Comparison of ENCODE assay signal across 9 cellular contexts in the genomic region with DNA sequence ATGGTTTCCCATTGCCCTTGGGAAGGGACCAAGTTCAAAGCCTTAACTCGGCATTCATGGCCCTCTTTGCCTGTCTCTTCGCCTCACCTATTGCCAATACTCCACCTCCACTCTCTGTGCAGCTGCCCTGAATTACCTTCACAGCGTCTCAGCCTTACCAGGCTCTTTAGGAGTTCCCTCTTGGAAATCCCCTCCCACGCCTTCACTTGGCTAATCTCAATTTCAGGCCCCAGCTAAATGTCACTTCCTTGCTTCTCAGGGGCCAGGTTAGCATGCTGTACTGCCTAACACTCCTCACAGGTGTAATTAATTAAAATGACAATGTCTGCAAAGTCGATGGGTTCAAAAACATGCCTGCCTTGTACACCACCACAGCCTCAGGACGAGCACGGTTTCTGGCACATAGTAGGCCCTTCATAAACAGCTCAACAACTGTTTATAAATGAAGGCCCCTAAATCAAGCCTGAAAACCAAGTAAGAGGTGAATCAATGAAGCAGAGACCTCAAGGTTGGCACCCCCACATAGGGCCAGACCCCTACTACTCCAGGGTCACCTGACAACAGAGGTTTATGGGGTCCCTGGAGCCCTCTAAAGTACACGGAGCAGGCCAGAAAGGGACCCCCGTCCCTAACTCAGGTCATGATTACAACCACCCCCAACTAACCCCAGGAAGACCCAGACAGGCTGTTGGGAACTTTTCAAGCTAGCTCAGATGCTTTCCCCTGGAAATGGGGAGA. TPM values are rescaled to one million over a fixed set of nuclear protein-coding genes. Genes with fewer than 3 reads are reported as not detected.
DNase-seq lines count a peak whose midpoint lies in the region; ATAC-seq and TF ChIP-seq lines count a peak whose summit lies in the region.
"Had no signal": no experiment of that assay in that cellular context is flagged by ENCODE, and none has a peak within 500 bp of the region (broad histone marks: within the 10 kb centered on the region; RNA-seq: fewer than 3 reads in every experiment).

No MANE protein-coding gene starts in this region.

- no peak overlapping the region for H2AFZ ChIP-seq in H9 (ENCODE audit: low read length)

- peaks cover 0 to 12% (median 7%) of the 10 kb centered on the region in 11 donors for H3K9me3 Mint-ChIP-seq in naive thymus-derived CD4-positive, alpha-beta T cell
- peaks cover 3 to 4% of the 10 kb centered on the region in 2 experiments; a peak in 3 of 5 replicates for H3K9me3 Mint-ChIP-seq in H9

- H3K4me1 ChIP-seq in right atrium auricular region: peaks cover 0 to 31% of the 10 kb centered on the region in 2 donors
- no peaks in the 10 kb centered on the region for H3K4me1 ChIP-seq in right cardiac atrium (ENCODE audit: control insufficient read depth, insufficient read depth, low read length)
- peaks cover 30 to 36% of the 10 kb centered on the region in 2 donors for H3K4me1 ChIP-seq in naive thymus-derived CD4-positive, alpha-beta T cell (ENCODE audit: control insufficient read depth in 2 of 2, insufficient read depth in 2 of 2, low read length in 2 of 2)
- peaks cover 44% of the 10 kb centered on the region for H3K4me1 ChIP-seq in vagina
- H3K4me1 ChIP-seq in H9 (ENCODE audit: insufficient read depth, low read length): no peaks in the 10 kb centered on the region; the same call in 1 of the 2 replicates

- H3K14ac ChIP-seq in H9 (ENCODE audit: insufficient read depth, low read length): no peak overlapping the region

- intact Hi-C loops in right cardiac atrium (cut with DNase I) (loop anchor here in 2 of 4 donors (5.0 kb wide), 1 partner anchor 102 kb away; a partner anchor contains a TSS), vagina (cut with DNase I) (no loop called here)
- intact Hi-C loops in naive thymus-derived CD4-positive, alpha-beta T cell (cut with micrococcal nuclease): loop anchor here (1.0 to 5.0 kb wide), 5 partner anchors 11 to 1362 kb away; a partner anchor contains a TSS

- no peak overlapping the region for H4K5ac ChIP-seq in H9 (ENCODE audit: insufficient read length, low read depth, low read length)

- no peaks in the 10 kb centered on the region for H3K27me3 ChIP-seq in right atrium auricular region
- no peaks in the 10 kb centered on the region for H3K27me3 ChIP-seq in right cardiac atrium (ENCODE audit: control insufficient read depth, insufficient read depth)
- H3K27me3 ChIP-seq in naive thymus-derived CD4-positive, alpha-beta T cell (ENCODE audit: control insufficient read depth in 2 of 2, insufficient read depth in 2 of 2, low read length in 2 of 2): no peaks in the 10 kb centered on the region
- no peaks in the 10 kb centered on the region for H3K27me3 ChIP-seq in vagina
- no peaks in the 10 kb centered on the region for H3K27me3 ChIP-seq in H9 (ENCODE audit: insufficient read depth, low read length)

- no peak overlapping the region for H2BK120ac ChIP-seq in H9 (ENCODE audit: low read depth, low read length, poor library complexity, severe bottlenecking)

- DNase-seq in right atrium auricular region (ENCODE audit: low spot score) (no peak), right cardiac atrium (no peak), vagina (ENCODE audit: extremely low spot score in 2 of 2) (no peak), DMS153 (lab: John Stamatoyannopoulos, UW) (no peak), H9 (no peak)
- DNase-seq in naive thymus-derived CD4-positive, alpha-beta T cell: peak in 5 of 9 donors; percentile 10 to 69 (median 30)

- no peak overlapping the region for H3K56ac ChIP-seq in H9 (ENCODE audit: insufficient read length, low read depth, low read length)

- TF ChIP-seq POLR2A in vagina (IDR thresholded peaks at IDR 0.05): no peak

- no peak overlapping the region for H2BK15ac ChIP-seq in H9 (ENCODE audit: low read depth, low read length)

- H2BK12ac ChIP-seq in H9 (ENCODE audit: insufficient read length, low read depth, low read length): no peak overlapping the region

- CTCF ChIA-PET in naive thymus-derived CD4-positive, alpha-beta T cell (lab: Charles Lee): interaction anchor here (0.7 to 2.8 kb wide), 5 partner anchors 10 to 511 kb away, joined by 3 to 18 read pairs (median 4); a partner anchor contains a TSS

- H2AK5ac ChIP-seq in H9 (ENCODE audit: insufficient read length, low read length): no peak overlapping the region

- H3K9ac ChIP-seq in H9 (ENCODE audit: extremely low read depth, insufficient read length, low read length): no peak overlapping the region

- H3K79me2 ChIP-seq in H9 (ENCODE audit: insufficient read depth, low read length): no peaks in the 10 kb centered on the region

- peaks cover 31 to 67% (median 60%) of the 10 kb centered on the region in 7 donors for H3K4me1 Mint-ChIP-seq in naive thymus-derived CD4-positive, alpha-beta T cell
- peaks cover 22 to 23% of the 10 kb centered on the region in 2 experiments for H3K4me1 Mint-ChIP-seq in H9

- H3K9me3 ChIP-seq in right atrium auricular region (no peaks in the 10 kb centered on the region), right cardiac atrium (ENCODE audit: control insufficient read depth, low read length) (no peaks in the 10 kb centered on the region), vagina (no peaks in the 10 kb centered on the region), H9 (ENCODE audit: control insufficient read depth, low read depth, low read length) (no peaks in the 10 kb centered on the region)
- H3K9me3 ChIP-seq in naive thymus-derived CD4-positive, alpha-beta T cell (ENCODE audit: control insufficient read depth in 2 of 3, low read length in 3 of 3): no peaks in the 10 kb centered on the region

- no peak overlapping the region for H3K4me2 ChIP-seq in H9 (ENCODE audit: insufficient read depth, insufficient read length, low read length)

- H3K27me3 Mint-ChIP-seq in naive thymus-derived CD4-positive, alpha-beta T cell: peaks cover 0 to 5% (median 0%) of the 10 kb centered on the region in 5 donors
- H3K27me3 Mint-ChIP-seq in H9 (ENCODE audit: low read depth): peaks cover 2% of the 10 kb centered on the region; the same call in 1 of the 2 replicates

- H4K91ac ChIP-seq in H9 (ENCODE audit: insufficient read length, low read depth, low read length): no peak overlapping the region

- H3K18ac ChIP-seq in H9 (ENCODE audit: insufficient read length, low read depth, low read length): no peak overlapping the region

- no peaks in the 10 kb centered on the region for H4K20me1 ChIP-seq in H9 (ENCODE audit: control insufficient read depth, insufficient read depth, insufficient read length)

- no peaks in the 10 kb centered on the region for H3K79me1 ChIP-seq in H9 (ENCODE audit: insufficient read depth, low read depth, low read length, poor library complexity, severe bottlenecking)

- TF ChIP-seq CTCF in right atrium auricular region (IDR thresholded peaks at IDR 0.05) (no peak), vagina (IDR thresholded peaks at IDR 0.05) (no peak), H9 (conservative IDR thresholded peaks at IDR 0.05) (no peak)

- ATAC-seq in right cardiac atrium (no peak), HG02588 (IDR thresholded peaks at IDR 0.05; ENCODE audit: unreplicated experiment) (no peak)
- no peak for ATAC-seq in naive thymus-derived CD4-positive, alpha-beta T cell

- POLR2A ChIA-PET in naive thymus-derived CD4-positive, alpha-beta T cell (lab: Charles Lee): interaction anchor here (0.6 to 9.0 kb wide), 7 partner anchors 11 to 243 kb away, joined by 3 to 167 read pairs (median 3); a partner anchor contains a TSS

- H3K36me3 Mint-ChIP-seq in naive thymus-derived CD4-positive, alpha-beta T cell: peaks cover 0 to 10% (median 4%) of the 10 kb centered on the region in 5 donors
- peaks cover 0 to 2% (median 0%) of the 10 kb centered on the region in 3 experiments; a peak in 1 of 7 replicates for H3K36me3 Mint-ChIP-seq in H9 (ENCODE audit: insufficient read depth in 1 of 3, low read depth in 3 of 3)

- no peak overlapping the region for H3K23ac ChIP-seq in H9 (ENCODE audit: insufficient read length, low read depth, low read length)

- WGBS in right cardiac atrium: 84% methylated on average over 9 of the region's 9 CpGs
- WGBS in H9 (ENCODE audit: extremely low coverage, insufficient read length, low lambda C conversion rate): no CpG with 5 or more reads among the region's 9 CpGs

- H3K4me3 Mint-ChIP-seq in naive thymus-derived CD4-positive, alpha-beta T cell: peak overlapping the region; percentile 73 to 99 (median 90)
- peak overlapping the region in 1 of 2 experiments; percentile 90; a peak in 3 of 5 replicates for H3K4me3 Mint-ChIP-seq in H9

- no peak overlapping the region for H3K4me3 ChIP-seq in right atrium auricular region
- no peak overlapping the region for H3K4me3 ChIP-seq in right cardiac atrium (ENCODE audit: low read length)
- peak overlapping the region; percentile 71 for H3K4me3 ChIP-seq in naive thymus-derived CD4-positive, alpha-beta T cell (ENCODE audit: low read length)
- no peak overlapping the region for H3K4me3 ChIP-seq in vagina

- H2BK20ac ChIP-seq in H9 (ENCODE audit: low read depth, low read length, poor library complexity, severe bottlenecking): no peak overlapping the region

- peak overlapping the region; percentile 95 to 100 (median 99) for H3K27ac Mint-ChIP-seq in naive thymus-derived CD4-positive, alpha-beta T cell
- H3K27ac Mint-ChIP-seq in H9: peak overlapping the region in 1 of 3 experiments; percentile 9; a peak in 1 of 7 replicates

- H3K36me3 ChIP-seq in right atrium auricular region (no peaks in the 10 kb centered on the region), vagina (no peaks in the 10 kb centered on the region)
- no peaks in the 10 kb centered on the region for H3K36me3 ChIP-seq in naive thymus-derived CD4-positive, alpha-beta T cell (ENCODE audit: control insufficient read depth in 2 of 3, insufficient read depth in 3 of 3, low read length in 3 of 3)

- H2BK5ac ChIP-seq in H9 (ENCODE audit: insufficient read length, low read length): no peak overlapping the region

- H3K23me2 ChIP-seq in H9 (ENCODE audit: insufficient read length, low read depth, low read length, poor library complexity, severe bottlenecking): peaks cover 7% of the 10 kb centered on the region

- no peak overlapping the region for H3K4ac ChIP-seq in H9 (ENCODE audit: low read depth, low read length)

- H3T11ph ChIP-seq in H9 (ENCODE audit: low read length): no peak overlapping the region

- no peak overlapping the region for H4K8ac ChIP-seq in H9 (replicated peaks; ENCODE audit: insufficient read length, low read depth, low read length)

- H3K27ac ChIP-seq in right atrium auricular region (peak overlapping the region; percentile 83 to 85), right cardiac atrium (ENCODE audit: low read length) (no peak overlapping the region), angular gyrus (ENCODE audit: low read depth, low read length) (peak overlapping the region; percentile 16), vagina (peak overlapping the region; percentile 90), H9 (ENCODE audit: insufficient read length, low read depth, low read length) (no peak overlapping the region)
- peak overlapping the region; percentile 99 for H3K27ac ChIP-seq in naive thymus-derived CD4-positive, alpha-beta T cell (ENCODE audit: low read depth, low read length)

RNA-seq across cellular contexts. Expression of a gene that starts 11.2 kb away (rescaled TPM):
- total RNA-seq in right atrium auricular region (10 to 100 TPM; 12.9 to 18.9 TPM), right cardiac atrium (10 to 100 TPM; 28.1 to 38.3 (median 31.4) TPM), vagina (50.3 TPM), H9 (2021) (19.6 and 20.7 TPM in 2 replicates)
- 15.0 TPM for polyA plus RNA-seq in right cardiac atrium
- total RNA-seq in naive thymus-derived CD4-positive, alpha-beta T cell: 10 to 100 TPM; 15.3 to 27.9 (median 21.8) TPM
- polyA plus RNA-seq in naive thymus-derived CD4-positive, alpha-beta T cell: 1 to 10 TPM; 1.9 to 3.1 TPM

RNA-seq across cellular contexts. Expression of a gene that starts 32.6 kb away (rescaled TPM):
- total RNA-seq in right atrium auricular region (not detected), right cardiac atrium (under 1 TPM in 1 of 4 donors, not detected in 3; 0.09 TPM), vagina (not detected), H9 (2021) (0.09 TPM in 1 of 2 replicates, not detected in the other)
- polyA plus RNA-seq in right cardiac atrium: not detected
- total RNA-seq in naive thymus-derived CD4-positive, alpha-beta T cell: 1 to 10 TPM in 2 of 5 experiments, under 1 TPM in 2, not detected in 1; 0.67 to 1.6 (median 1.0) TPM
- under 1 TPM; 0.07 to 0.48 TPM for polyA plus RNA-seq in naive thymus-derived CD4-positive, alpha-beta T cell
- total RNA-seq: omental fat pad had no signal

Comparison
In these comparisons a context has a peak if more than half of its experiments do, and no peak if none do; other contexts are left out.
1. H3K27ac ChIP-seq: peak in right atrium auricular region (2 of 2), angular gyrus (single experiment), naive thymus-derived CD4-positive, alpha-beta T cell (single experiment) and vagina (single experiment); none in right cardiac atrium (single experiment) and H9 (single experiment).
2. DNase-seq: peak in naive thymus-derived CD4-positive, alpha-beta T cell (5 of 9); none in right atrium auricular region (single experiment), right cardiac atrium (0 of 3), vagina (0 of 2), DMS153 (single experiment) and H9 (single experiment).